ENCODE assay signal across 10 cellular contexts in the genomic region with DNA sequence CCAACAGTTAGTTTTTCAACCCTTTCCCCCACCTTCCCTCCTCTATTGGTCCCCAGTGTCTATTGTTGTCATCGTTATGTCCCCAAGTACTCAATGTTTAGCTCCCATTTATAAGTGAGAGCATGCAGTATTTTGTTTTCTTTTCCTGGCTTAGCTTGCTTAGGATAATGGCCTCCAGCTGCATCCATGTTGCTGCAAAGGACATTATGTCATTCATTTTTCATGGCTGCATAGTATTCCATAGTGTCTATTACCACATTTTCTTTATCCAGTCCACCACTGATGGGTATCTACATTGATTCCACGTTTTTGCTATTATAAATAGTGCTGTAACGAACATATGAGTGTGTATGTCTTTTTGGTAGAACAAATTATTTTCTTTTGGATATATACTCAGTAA.
"Had no signal": no experiment of that assay in that cellular context is flagged by ENCODE, and none has a peak within 500 bp of the region (broad histone marks: within the 10 kb centered on the region; RNA-seq: fewer than 3 reads in every experiment).

No MANE protein-coding gene starts in this region.

- FAIRE-seq: H54, HepG2 had no signal

- H3K4me3 Mint-ChIP-seq: H9, HFFc6, IgD-negative memory B cell had no signal

- H3K4me3 ChIP-seq: GM23248 had no signal

- DNase-seq: GM23248, GOT3, H9, HCEC 1CT, HFFc6, KG1 had no signal

- ATAC-seq: HepG2 had no signal

- H3K4me1 Mint-ChIP-seq: IgD-negative memory B cell had no signal

- H3K36me3 Mint-ChIP-seq: IgD-negative memory B cell had no signal

- H3K27ac Mint-ChIP-seq: H9, HFFc6, IgD-negative memory B cell had no signal

- H2AFZ ChIP-seq: GM23248 had no signal

- H3K9me3 Mint-ChIP-seq: HFFc6 had no signal

- H3K9ac ChIP-seq: GM23248 had no signal

- H3K27ac ChIP-seq: GM23248, HL-60 had no signal
